In the genomic region with DNA sequence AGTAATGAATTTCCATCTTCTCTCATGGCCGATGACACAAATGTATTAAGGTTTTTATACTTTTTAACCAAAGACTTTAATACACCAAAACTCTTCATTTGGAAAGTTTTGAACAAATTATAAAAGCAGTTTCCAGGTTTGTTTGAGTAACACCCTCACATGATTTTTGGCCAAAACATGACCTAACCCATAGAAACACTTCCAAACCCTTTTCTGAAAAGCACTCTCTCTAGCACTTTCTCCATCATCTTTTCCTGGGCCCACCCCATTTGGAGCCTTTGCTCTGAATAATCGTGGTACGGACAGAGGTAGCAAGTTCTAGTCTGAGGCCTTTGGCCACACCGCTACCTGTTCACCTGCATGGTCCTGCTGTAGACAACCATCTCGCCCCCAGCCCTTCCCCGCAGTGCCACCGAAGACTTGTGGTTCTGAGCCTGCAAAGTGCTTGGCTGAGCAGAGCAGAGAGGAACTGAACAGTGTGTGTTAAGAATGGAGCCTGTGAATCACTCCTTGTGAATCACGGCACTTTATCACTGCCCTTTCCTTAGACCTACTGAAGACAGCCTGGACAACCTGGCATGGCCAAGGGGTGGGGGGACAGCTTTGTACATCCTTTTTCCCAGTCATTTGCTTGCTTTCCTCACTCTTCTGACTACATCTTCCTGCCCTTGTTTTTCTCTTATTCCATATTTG, we compare ENCODE assay signal across 17 cellular contexts.
DNase-seq lines count a peak whose midpoint lies in the region; ATAC-seq and TF ChIP-seq lines count a peak whose summit lies in the region.
"Had no signal": no experiment of that assay in that cellular context is flagged by ENCODE, and none has a peak within 500 bp of the region (broad histone marks: within the 10 kb centered on the region; RNA-seq: fewer than 3 reads in every experiment).

No MANE protein-coding gene starts in this region.

- H3K27me3 Mint-ChIP-seq in HFFc6 (ENCODE audit: insufficient read depth) = no peaks in the 10 kb centered on the region
- H3K27me3 Mint-ChIP-seq: activated CD4-positive, alpha-beta T cell treated with anti-CD3 and anti-CD28 coated beads, Interleukin-2, amount 10 ng/mL, durations not matched to agents 24 days and 14 days; CD4-positive, CD25-positive, alpha-beta regulatory T cell; T-cell had no signal

- 90% methylated on average over 6 of the region's 8 CpGs for WGBS in right lobe of liver (ENCODE audit: insufficient coverage, low coverage, low lambda C conversion rate, missing lambda C conversion rate)

- H3K9me3 ChIP-seq in right lobe of liver = no peaks in the 10 kb centered on the region

- H3K4me3 Mint-ChIP-seq in HFFc6 = peak overlapping the region; percentile 56
- H3K4me3 Mint-ChIP-seq: activated CD4-positive, alpha-beta T cell treated with anti-CD3 and anti-CD28 coated beads, Interleukin-2, amount 10 ng/mL, durations not matched to agents 24 days and 14 days; CD4-positive, CD25-positive, alpha-beta regulatory T cell; T-cell had no signal

- peaks cover 0 to 4% (median 0%) of the 10 kb centered on the region in 4 donors for H3K36me3 ChIP-seq in right lobe of liver

- H3K36me3 Mint-ChIP-seq in HFFc6 (ENCODE audit: low read depth) = peaks cover 23% of the 10 kb centered on the region

- peak overlapping the region in 2 of 3 donors; percentile 9 to 88 for H3K27ac ChIP-seq in right lobe of liver

- no peaks in the 10 kb centered on the region for H3K27me3 ChIP-seq in right lobe of liver

- ATAC-seq in right lobe of liver (no peak), HG02885 (IDR thresholded peaks at IDR 0.05; ENCODE audit: poor library complexity, unreplicated experiment) (no peak), GM21390 (IDR thresholded peaks at IDR 0.05; ENCODE audit: unreplicated experiment) (no peak)
- ATAC-seq: HCT116, T-cell had no signal

- intact Hi-C loops in right lobe of liver (cut with DNase I) = no loop called here

- peaks cover 0 to 38% (median 13%) of the 10 kb centered on the region in 4 donors for H3K4me1 ChIP-seq in right lobe of liver

- no peaks in the 10 kb centered on the region for H3K9me3 Mint-ChIP-seq in HFFc6
- H3K9me3 Mint-ChIP-seq: activated CD4-positive, alpha-beta T cell treated with anti-CD3 and anti-CD28 coated beads, Interleukin-2, amount 10 ng/mL, durations not matched to agents 24 days and 14 days; T-cell had no signal

- TF ChIP-seq CTCF in HFFc6 (IDR thresholded peaks at IDR 0.05) (no peak), cardiac fibroblast (IDR thresholded peaks at IDR 0.05; ENCODE audit: low read depth, low read length) (no peak), right lobe of liver (IDR thresholded peaks at IDR 0.05) (no peak)

- DNase-seq in AG08395 (ENCODE audit: low spot score) (peak; percentile 65), HFFc6 (peak; percentile 66), cardiac fibroblast (ENCODE audit: low read depth in 2 of 2) (peak; percentile 74 to 86), right lobe of liver (no peak), T-helper 2 cell (no peak), SHP77 (lab: John Stamatoyannopoulos, UW) (no peak)
- DNase-seq: activated CD4-positive, alpha-beta T cell treated with anti-CD3 and anti-CD28 coated beads, Interleukin-2, amount 10 ng/mL, durations not matched to agents 24 days and 14 days; activated gamma-delta T cell treated with Interleukin-2 at 50 U/mL for 16 hours; CD4-positive, CD25-positive, alpha-beta regulatory T cell; cerebellar nuclear complex; GDM1; NCI-H2171; right cardiac atrium; T-cell had no signal

- peaks cover 55% of the 10 kb centered on the region for H3K4me1 Mint-ChIP-seq in HFFc6 (ENCODE audit: low read depth)

- no peak for TF ChIP-seq POLR2A in right lobe of liver (IDR thresholded peaks at IDR 0.05)

- H3K27ac Mint-ChIP-seq in HFFc6 = peak overlapping the region; percentile 92
- H3K27ac Mint-ChIP-seq: activated CD4-positive, alpha-beta T cell treated with anti-CD3 and anti-CD28 coated beads, Interleukin-2, amount 10 ng/mL, durations not matched to agents 24 days and 14 days; T-cell had no signal

- H3K4me3 ChIP-seq in cardiac fibroblast (replicated peaks in 1 of 2; ENCODE audit: low read depth in 2 of 2, low read length in 2 of 2) = no peak overlapping the region
- no peak overlapping the region for H3K4me3 ChIP-seq in right lobe of liver

Comparison
In these comparisons a context has a peak if more than half of its experiments do, and no peak if none do; other contexts are left out.
1. DNase-seq: peak in AG08395 (single experiment), HFFc6 (single experiment) and cardiac fibroblast (2 of 2); none in right lobe of liver (0 of 3), T-helper 2 cell (0 of 5) and SHP77 (0 of 2).